In genomic region chr18:37248281-37248680, GRCh38 we compare ENCODE assay signal across 33 cellular contexts.
"Had no signal": no experiment of that assay in that cellular context is flagged by ENCODE, and none has a peak within 500 bp of the region (broad histone marks: within the 10 kb centered on the region; RNA-seq: fewer than 3 reads in every experiment).

No MANE protein-coding gene starts in this region.

- DNase-seq: activated B cell treated with CpG ODN at 0.5 μM for 24 hours; activated CD4-positive, alpha-beta memory T cell treated with anti-CD3 and anti-CD28 coated beads for 36 hours; activated CD4-positive, alpha-beta T cell treated with anti-CD3 and anti-CD28 coated beads for 4 hours; activated CD4-positive, alpha-beta T cell treated with anti-CD3 and anti-CD28 coated beads, Interleukin-2, amount 50 U/mL, for 1 hour; activated CD4-positive, CD25-positive, alpha-beta regulatory T cell treated with anti-CD3 and anti-CD28 coated beads, Interleukin-2, amount 50 U/mL, for 72 hours; activated CD8-positive, alpha-beta memory T cell treated with anti-CD3 and anti-CD28 coated beads, Interleukin-2, amount 50 U/mL, for 4 hours; activated gamma-delta T cell treated with Interleukin-2 at 50 U/mL for 16 hours; activated naive CD4-positive, alpha-beta T cell treated with anti-CD3 and anti-CD28 coated beads, Interleukin-2, amount 10 ng/mL, durations not matched to agents 7 days and 5 days; activated naive CD8-positive, alpha-beta T cell treated with anti-CD3 and anti-CD28 coated beads, Interleukin-2, amount 50 U/mL, for 24 hours; activated T-cell treated with anti-CD3 and anti-CD28 coated beads for 4 hours; activated T-cell treated with anti-CD3 and anti-CD28 coated beads, Interleukin-2, amount 50 U/mL, for 4 hours; anterior cingulate cortex; central memory CD4-positive, alpha-beta T cell; Kasumi-1; KG1; MG63; NCI-H1048; NCI-H1417; NCI-H146; NCI-H187; NCI-H2029 treated with DMSO at 0.1 percent for 48 hours; NCI-H2107; NCI-H2171; NCI-H510A; NCI-H526; NCI-H748 treated with DMSO at 0.1 percent for 48 hours; NK-92 treated with Interleukin-12 subunit alpha and Interleukin-12 subunit beta, amount 100 ng/mL, for 24 hours; PC-3; RPMI8226; SHP77 treated with DMSO at 0.1 percent for 48 hours had no signal

- ATAC-seq: activated naive CD8-positive, alpha-beta T cell treated with anti-CD3 and anti-CD28 coated beads, Interleukin-2, amount 50 U/mL, for 24 hours; activated T-cell treated with anti-CD3 and anti-CD28 coated beads, Interleukin-2, amount 50 U/mL, for 4 hours; PC-3 had no signal

- H3K4me3 ChIP-seq: MG63, Peyer's patch, SJSA1 had no signal

- H3K36me3 ChIP-seq: MG63, Peyer's patch, SJSA1 had no signal

- H3K9me3 ChIP-seq: MG63, Peyer's patch, SJSA1, SK-N-SH had no signal

- H3K4me1 ChIP-seq: SJSA1 had no signal

- H3K27ac ChIP-seq: Peyer's patch, SJSA1 had no signal

- H3K27me3 ChIP-seq: MG63, Peyer's patch, SJSA1 had no signal
